In genomic region chr17:82933911-82934310, GRCh38 we compare ENCODE assay signal across 16 cellular contexts.
DNase-seq lines count a peak whose midpoint lies in the region; ATAC-seq and TF ChIP-seq lines count a peak whose summit lies in the region.
"Had no signal": no experiment of that assay in that cellular context is flagged by ENCODE, and none has a peak within 500 bp of the region (broad histone marks: within the 10 kb centered on the region; RNA-seq: fewer than 3 reads in every experiment).

No MANE protein-coding gene starts in this region.

- H2AFZ ChIP-seq in HCT116 (ENCODE audit: low read depth, low read length, poor library complexity, severe bottlenecking) (no peak overlapping the region), hepatocyte (no peak overlapping the region)

- H3K36me3 ChIP-seq in HCT116 (ENCODE audit: control insufficient read depth in 1 of 2, insufficient read depth in 2 of 2, low read length in 2 of 2): peaks cover 7 to 23% of the 10 kb centered on the region in 2 experiments; a peak in 3 of 4 replicates
- H3K36me3 ChIP-seq in hepatocyte (replicated peaks; ENCODE audit: insufficient read depth, low read depth): no peaks in the 10 kb centered on the region

- H4K20me1 ChIP-seq in HCT116 (ENCODE audit: insufficient read depth): no peaks in the 10 kb centered on the region
- H4K20me1 ChIP-seq in hepatocyte (ENCODE audit: insufficient read depth, poor library complexity, severe bottlenecking): no peaks in the 10 kb centered on the region

- TF ChIP-seq POLR2A in HCT116 (IDR thresholded peaks at IDR 0.05; ENCODE audit: borderline replicate concordance, extremely low read depth, insufficient read depth, insufficient read length): no peak

- no peak for DNase-seq in HCT116 (ENCODE audit: low read depth, low spot score)
- peak; percentile 23 for DNase-seq in WTC11 (ENCODE audit: low spot score)
- no peak for DNase-seq in hepatocyte (ENCODE audit: low spot score)
- peak; percentile 46 for DNase-seq in sciatic nerve (ENCODE audit: low spot score)
- no peak for DNase-seq in activated gamma-delta T cell (lab: John Stamatoyannopoulos, UW)
- DNase-seq in COLO829 (ENCODE audit: low spot score): no peak
- DNase-seq in KG1 (lab: John Stamatoyannopoulos, UW): no peak
- DNase-seq: activated CD4-positive, alpha-beta T cell treated with anti-CD3 and anti-CD28 coated beads for 36 hours; Kasumi-1; NCI-H1436; NCI-H226; occipital lobe had no signal

- H3K27me3 ChIP-seq in HCT116 (ENCODE audit: insufficient read depth, low read length) (no peaks in the 10 kb centered on the region), hepatocyte (no peaks in the 10 kb centered on the region)
- H3K27me3 ChIP-seq: BLaER1, SJSA1 had no signal

- RAD21 ChIA-PET in HCT116 (lab: Charles Lee; ENCODE audit: low non-redundant PET in 1 of 2, low total read pairs in 2 of 2, uncharacterized antibody in 2 of 2, unreplicated experiment in 2 of 2): no interaction called here

- TF ChIP-seq RAD21 in HCT116 (IDR thresholded peaks at IDR 0.05; ENCODE audit: low read depth): 0 out of 2 replicates have a peak, but pooled peaks have one; percentile 22

- no peaks in the 10 kb centered on the region for H3K9me2 ChIP-seq in HCT116 (ENCODE audit: insufficient read depth)
- H3K9me2 ChIP-seq in hepatocyte (replicated peaks; ENCODE audit: insufficient read depth): no peaks in the 10 kb centered on the region

- H3K4me1 Mint-ChIP-seq in WTC11: no peaks in the 10 kb centered on the region; the same call in 1 of the 2 replicates
- H3K4me1 Mint-ChIP-seq: activated CD4-positive, alpha-beta T cell treated with anti-CD3 and anti-CD28 coated beads for 36 hours had no signal

- POLR2A ChIA-PET in HCT116 (lab: Charles Lee): no interaction called here
- POLR2A ChIA-PET in WTC11 (lab: Charles Lee): no interaction called here

- no peak overlapping the region for H3K9ac ChIP-seq in HCT116 (ENCODE audit: low read length)
- H3K9ac ChIP-seq: BLaER1 had no signal

- peak; percentile 12 to 32 (median 16); a peak in 1 of 6 replicates for TF ChIP-seq CTCF in HCT116 (IDR thresholded peaks at IDR 0.05 in 2 of 3, conservative IDR thresholded peaks at IDR 0.05 in 1 of 3; ENCODE audit: borderline replicate concordance in 1 of 3, insufficient read depth in 1 of 3, low read depth in 2 of 3, low read length in 2 of 3)
- TF ChIP-seq CTCF in WTC11 (IDR thresholded peaks at IDR 0.05): no peak
- TF ChIP-seq CTCF in hepatocyte (IDR thresholded peaks at IDR 0.05; ENCODE audit: poor library complexity): peak; percentile 7

- no peaks in the 10 kb centered on the region for H3K9me3 Mint-ChIP-seq in WTC11
- H3K9me3 Mint-ChIP-seq: T-helper 2 cell treated with Interferon-gamma antibody and Interleukin-4, amounts not matched to agents 5 μg/mL and 100 μg/mL, for 36 hours had no signal

- H3K4me2 ChIP-seq in HCT116 (ENCODE audit: low read length) (no peak overlapping the region), hepatocyte (no peak overlapping the region)
- H3K4me2 ChIP-seq: BLaER1 had no signal

- WGBS in hepatocyte (ENCODE audit: low lambda C conversion rate, missing lambda C conversion rate): 95% methylated on average over 15 of the region's 15 CpGs

- H3K27ac ChIP-seq in HCT116 (ENCODE audit: low read depth, low read length) (no peak overlapping the region), hepatocyte (no peak overlapping the region)
- H3K27ac ChIP-seq: BLaER1, epithelial cell of prostate, SJSA1 had no signal

- no peak overlapping the region for H3K27ac Mint-ChIP-seq in WTC11
- H3K27ac Mint-ChIP-seq: activated CD4-positive, alpha-beta T cell treated with anti-CD3 and anti-CD28 coated beads for 36 hours; T-helper 2 cell treated with Interferon-gamma antibody and Interleukin-4, amounts not matched to agents 5 μg/mL and 100 μg/mL, for 36 hours had no signal

- H3K36me3 Mint-ChIP-seq in WTC11: peaks cover 61% of the 10 kb centered on the region

- H3K4me3 ChIP-seq in HCT116 (replicated peaks in 1 of 2; ENCODE audit: low read depth in 1 of 2, low read length in 2 of 2): no peak overlapping the region
- H3K4me3 ChIP-seq in hepatocyte: no peak overlapping the region
- H3K4me3 ChIP-seq: BLaER1, SJSA1 had no signal

- CTCF ChIA-PET in HCT116 (lab: Charles Lee) (no interaction called here), WTC11 (lab: Charles Lee) (interaction anchor here (1.5 to 2.7 kb wide), 4 partner anchors 9 to 266 kb away, joined by 4 to 12 read pairs (median 6); no protein-coding TSS in a partner anchor)

- no peaks in the 10 kb centered on the region for H3K27me3 Mint-ChIP-seq in WTC11 (ENCODE audit: low read depth)
- H3K27me3 Mint-ChIP-seq: activated CD4-positive, alpha-beta T cell treated with anti-CD3 and anti-CD28 coated beads for 36 hours had no signal

- BruUV-seq in HCT116 (replicated peaks; lab: Mats Ljungman, UMichigan): no TSS peak

- ATAC-seq in HCT116 (no peak), WTC11 (no peak; the same call in 1 of the 2 replicates), sciatic nerve (no peak)
- ATAC-seq: activated CD4-positive, alpha-beta T cell treated with anti-CD3 and anti-CD28 coated beads for 36 hours had no signal

- H3K9me3 ChIP-seq in HCT116 (ENCODE audit: control insufficient read depth in 1 of 2, insufficient read depth in 1 of 2, low read depth in 1 of 2, low read length in 2 of 2) (no peaks in the 10 kb centered on the region), hepatocyte (ENCODE audit: low read depth) (no peaks in the 10 kb centered on the region)
- H3K9me3 ChIP-seq: BLaER1, SJSA1 had no signal

- no peaks in the 10 kb centered on the region for H3K79me2 ChIP-seq in HCT116 (ENCODE audit: insufficient read depth, low read length)
- no peaks in the 10 kb centered on the region for H3K79me2 ChIP-seq in hepatocyte

- intact Hi-C loops in HCT116 (cut with micrococcal nuclease): no loop called here
- intact Hi-C loops in sciatic nerve (cut with DNase I): no loop called here

- H3K4me1 ChIP-seq in HCT116 (ENCODE audit: control insufficient read depth in 1 of 2, insufficient read depth in 2 of 2, low read length in 2 of 2) (no peaks in the 10 kb centered on the region), hepatocyte (ENCODE audit: insufficient read depth) (no peaks in the 10 kb centered on the region)

- H3K4me3 Mint-ChIP-seq in WTC11: no peak overlapping the region
- H3K4me3 Mint-ChIP-seq: activated CD4-positive, alpha-beta T cell treated with anti-CD3 and anti-CD28 coated beads for 36 hours; T-helper 2 cell treated with Interferon-gamma antibody and Interleukin-4, amounts not matched to agents 5 μg/mL and 100 μg/mL, for 36 hours had no signal

TF ChIP-seq in HCT116, 20 proteins besides CTCF, POLR2A, EP300 and RAD21 (continues in another document):
- no peak for TF ChIP-seq FOSL1 (IDR thresholded peaks at IDR 0.05; ENCODE audit: low read depth)
- no peak for TF ChIP-seq ZFX (IDR thresholded peaks at IDR 0.05)
- no peak for TF ChIP-seq ZNF274 (IDR thresholded peaks at IDR 0.05; ENCODE audit: low read depth, low read length)
- TF ChIP-seq, protein P1, sequence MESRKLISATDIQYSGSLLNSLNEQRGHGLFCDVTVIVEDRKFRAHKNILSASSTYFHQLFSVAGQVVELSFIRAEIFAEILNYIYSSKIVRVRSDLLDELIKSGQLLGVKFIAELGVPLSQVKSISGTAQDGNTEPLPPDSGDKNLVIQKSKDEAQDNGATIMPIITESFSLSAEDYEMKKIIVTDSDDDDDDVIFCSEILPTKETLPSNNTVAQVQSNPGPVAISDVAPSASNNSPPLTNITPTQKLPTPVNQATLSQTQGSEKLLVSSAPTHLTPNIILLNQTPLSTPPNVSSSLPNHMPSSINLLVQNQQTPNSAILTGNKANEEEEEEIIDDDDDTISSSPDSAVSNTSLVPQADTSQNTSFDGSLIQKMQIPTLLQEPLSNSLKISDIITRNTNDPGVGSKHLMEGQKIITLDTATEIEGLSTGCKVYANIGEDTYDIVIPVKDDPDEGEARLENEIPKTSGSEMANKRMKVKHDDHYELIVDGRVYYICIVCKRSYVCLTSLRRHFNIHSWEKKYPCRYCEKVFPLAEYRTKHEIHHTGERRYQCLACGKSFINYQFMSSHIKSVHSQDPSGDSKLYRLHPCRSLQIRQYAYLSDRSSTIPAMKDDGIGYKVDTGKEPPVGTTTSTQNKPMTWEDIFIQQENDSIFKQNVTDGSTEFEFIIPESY (IDR thresholded peaks at IDR 0.05; ENCODE audit: extremely low read depth, insufficient replicate concordance, low read length): no peak
- no peak for TF ChIP-seq POLR2AphosphoS5 (IDR thresholded peaks at IDR 0.05; ENCODE audit: low read depth, low read length)
- TF ChIP-seq EGR1 (IDR thresholded peaks at IDR 0.05; ENCODE audit: low read depth): no peak
- no peak for TF ChIP-seq SRF (IDR thresholded peaks at IDR 0.05; ENCODE audit: low read depth)
- TF ChIP-seq CEBPB (IDR thresholded peaks at IDR 0.05; ENCODE audit: low read depth): no peak
- TF ChIP-seq EZH2 (IDR thresholded peaks at IDR 0.05): no peak
- TF ChIP-seq EZH2phosphoT487 (IDR thresholded peaks at IDR 0.05; ENCODE audit: borderline replicate concordance): no peak

TF ChIP-seq in WTC11, 78 proteins besides CTCF, POLR2A, EP300 and RAD21 (continues in another document):
- TF ChIP-seq SOX15 (CRISPR knock-in tag; IDR thresholded peaks at IDR 0.05) (no peak), MAX (CRISPR knock-in tag; IDR thresholded peaks at IDR 0.05) (no peak), EMX1 (CRISPR knock-in tag; IDR thresholded peaks at IDR 0.05) (no peak), TCF7 (CRISPR knock-in tag; IDR thresholded peaks at IDR 0.05; ENCODE audit: low read depth) (no peak), TEAD4 (CRISPR knock-in tag; IDR thresholded peaks at IDR 0.05) (no peak), OVOL2 (CRISPR knock-in tag; IDR thresholded peaks at IDR 0.05; ENCODE audit: borderline replicate concordance) (no peak)

Comparison
In these comparisons a context has a peak if more than half of its experiments do, and no peak if none do; other contexts are left out.
1. DNase-seq: peak in WTC11 (single experiment) and sciatic nerve (single experiment); none in HCT116 (single experiment), hepatocyte (single experiment), activated gamma-delta T cell (single experiment), COLO829 (single experiment) and KG1 (single experiment).
2. Of the 4 proteins assayed by ChIP-seq in both WTC11 and HCT116: peak only in WTC11: none; only in HCT116: CTCF; in both: none; in neither: 3.